Comparison of ENCODE assay signal across 31 cellular contexts in the genomic region with DNA sequence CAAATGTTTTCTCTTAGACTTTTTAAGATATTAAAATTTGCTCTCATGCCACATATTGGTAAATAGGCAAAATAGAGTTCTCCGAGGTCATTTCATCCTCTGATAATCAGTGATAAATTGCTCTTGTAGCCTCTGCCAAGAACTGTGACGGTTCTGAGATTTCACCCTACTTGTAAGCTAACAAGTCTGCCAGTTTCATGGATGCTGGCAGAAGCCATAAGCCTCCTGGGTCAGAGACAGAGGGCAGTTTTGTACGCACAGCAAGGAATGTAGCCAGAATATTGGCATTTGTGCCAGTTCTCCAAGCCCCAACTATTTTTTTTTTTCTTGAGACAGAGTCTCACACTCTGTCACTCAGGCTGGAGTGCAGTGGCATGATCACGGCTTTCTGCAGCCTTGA.
"Had no signal": no experiment of that assay in that cellular context is flagged by ENCODE, and none has a peak within 500 bp of the region (broad histone marks: within the 10 kb centered on the region; RNA-seq: fewer than 3 reads in every experiment).

No MANE protein-coding gene starts in this region.

- H3K4me3 Mint-ChIP-seq: immature natural killer cell; memory B cell; naive thymus-derived CD4-positive, alpha-beta T cell; natural killer cell treated with Interleukin-12 subunit alpha and Interleukin-12 subunit beta and Interleukin-15 and Interleukin-18, amount 100 ng/mL, for 72 hours; stimulated activated effector memory CD8-positive, alpha-beta T cell treated with anti-CD3 and anti-CD28 coated beads, Interleukin-12 subunit alpha, Interleukin-12 subunit beta, amount 100 ng/mL, for 72 hours; stimulated activated naive CD8-positive, alpha-beta T cell treated with anti-CD3 and anti-CD28 coated beads, Interleukin-15, Interleukin-2, amounts not matched to agents 100 ng/mL and 50 ng/mL, for 24 hours had no signal

- H3K27me3 ChIP-seq: ovary, suprapubic skin, tibial artery, upper lobe of right lung had no signal

- H3K27ac ChIP-seq: left ventricle myocardium inferior, ovary, prostate gland, skin epidermis, suprapubic skin, thoracic aorta, tibial artery, upper lobe of right lung had no signal

- FAIRE-seq: islet of Langerhans, kidney, urothelium cell line had no signal

- H3K36me3 ChIP-seq: left ventricle myocardium inferior, ovary, prostate gland, suprapubic skin, thoracic aorta, tibial artery, upper lobe of right lung had no signal

- H3K4me3 ChIP-seq: left ventricle myocardium inferior, lung, mucosa of descending colon, ovary, prostate gland, skin epidermis, suprapubic skin, thoracic aorta, tibial artery, upper lobe of right lung had no signal

- H3K4me1 ChIP-seq: left ventricle myocardium inferior, prostate gland, suprapubic skin, upper lobe of right lung had no signal

- H3K4me1 Mint-ChIP-seq: immature natural killer cell; memory B cell; naive thymus-derived CD4-positive, alpha-beta T cell; stimulated activated effector memory CD8-positive, alpha-beta T cell treated with anti-CD3 and anti-CD28 coated beads, Interleukin-12 subunit alpha, Interleukin-12 subunit beta, amount 100 ng/mL, for 72 hours had no signal

- DNase-seq: hypothalamus; immature natural killer cell; kidney; left colon; left ventricle myocardium inferior; midbrain; mucosa of descending colon; naive thymus-derived CD4-positive, alpha-beta T cell; ovary; posterior cingulate gyrus; retina; right cardiac atrium; stimulated activated CD4-positive, alpha-beta T cell treated with anti-CD3 and anti-CD28 coated beads, Interleukin-12 subunit alpha, Interleukin-12 subunit beta, amount 100 ng/mL, for 4 hours; stimulated activated CD4-positive, alpha-beta T cell treated with anti-CD3 and anti-CD28 coated beads, Interleukin-15, amount 100 ng/mL, for 24 hours; stimulated activated CD4-positive, alpha-beta T cell treated with anti-CD3 and anti-CD28 coated beads, Interleukin-2, amount 100 ng/mL, for 24 hours; stimulated activated CD4-positive, alpha-beta T cell treated with anti-CD3 and anti-CD28 coated beads, Interleukin-4, amount 100 ng/mL, for 24 hours; stimulated activated naive CD4-positive, alpha-beta T cell; tibial artery; trophoblast cell; upper lobe of right lung had no signal

- H3K9me3 ChIP-seq: left ventricle myocardium inferior, mucosa of descending colon, ovary, prostate gland, suprapubic skin, thoracic aorta, tibial artery, upper lobe of right lung had no signal

- H3K27ac Mint-ChIP-seq: immature natural killer cell; memory B cell; naive thymus-derived CD4-positive, alpha-beta T cell; natural killer cell treated with Interleukin-12 subunit alpha and Interleukin-12 subunit beta and Interleukin-15 and Interleukin-18, amount 100 ng/mL, for 72 hours; stimulated activated effector memory CD8-positive, alpha-beta T cell treated with anti-CD3 and anti-CD28 coated beads, Interleukin-12 subunit alpha, Interleukin-12 subunit beta, amount 100 ng/mL, for 72 hours; stimulated activated naive CD8-positive, alpha-beta T cell treated with anti-CD3 and anti-CD28 coated beads, Interleukin-15, Interleukin-2, amounts not matched to agents 100 ng/mL and 50 ng/mL, for 24 hours had no signal

- H3K27me3 Mint-ChIP-seq: memory B cell; naive thymus-derived CD4-positive, alpha-beta T cell; natural killer cell treated with Interleukin-12 subunit alpha and Interleukin-12 subunit beta and Interleukin-15 and Interleukin-18, amount 100 ng/mL, for 72 hours; stimulated activated naive CD8-positive, alpha-beta T cell treated with anti-CD3 and anti-CD28 coated beads, Interleukin-15, Interleukin-2, amounts not matched to agents 100 ng/mL and 50 ng/mL, for 24 hours had no signal

- H3K36me3 Mint-ChIP-seq: immature natural killer cell; memory B cell; naive thymus-derived CD4-positive, alpha-beta T cell; natural killer cell treated with Interleukin-12 subunit alpha and Interleukin-12 subunit beta and Interleukin-15 and Interleukin-18, amount 100 ng/mL, for 72 hours; stimulated activated effector memory CD8-positive, alpha-beta T cell treated with anti-CD3 and anti-CD28 coated beads, Interleukin-12 subunit alpha, Interleukin-12 subunit beta, amount 100 ng/mL, for 72 hours had no signal
